ENCODE assay signal across 8 cellular contexts in the genomic region with DNA sequence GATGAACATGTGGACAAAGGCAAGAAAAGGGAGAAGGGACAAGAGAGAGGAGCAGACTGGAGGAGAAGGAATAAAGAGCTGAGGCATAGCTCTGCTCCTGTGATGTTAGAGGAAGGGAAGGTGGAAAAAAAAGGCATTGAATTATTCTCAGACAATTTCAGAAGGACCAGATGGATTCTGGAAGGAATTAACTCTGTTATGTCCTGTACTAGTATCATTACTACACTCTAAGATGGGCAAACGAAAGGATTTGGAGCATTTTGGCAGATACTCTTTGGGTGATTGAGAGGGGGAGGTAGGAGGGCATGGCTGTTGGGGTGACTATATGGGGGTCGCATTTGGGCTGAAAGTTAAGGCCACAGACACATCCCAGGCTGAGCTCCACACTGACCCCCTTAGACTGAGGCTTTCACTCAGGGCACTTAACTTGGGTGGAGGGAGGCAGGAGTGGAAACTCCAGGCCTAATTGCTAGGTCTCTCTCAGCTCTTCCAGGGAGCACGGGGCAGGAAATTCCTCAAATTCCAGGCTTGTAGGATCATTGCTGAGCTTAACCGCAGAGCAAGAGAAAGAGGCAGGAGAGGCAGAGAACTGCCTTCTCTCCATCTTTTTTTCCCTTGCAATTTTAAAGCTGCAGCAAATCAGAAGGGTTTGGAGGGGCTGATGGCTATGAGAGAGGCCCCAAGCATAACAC. TPM values are rescaled to one million over a fixed set of nuclear protein-coding genes. Genes with fewer than 3 reads are reported as not detected.
DNase-seq lines count a peak whose midpoint lies in the region; ATAC-seq and TF ChIP-seq lines count a peak whose summit lies in the region.

No MANE protein-coding gene starts in this region.

- TF ChIP-seq EP300 in suprapubic skin (IDR thresholded peaks at IDR 0.05), result no peak

- H3K27ac Mint-ChIP-seq in chondrocyte (ENCODE audit: unreplicated experiment), result peak overlapping the region; percentile 98

- no peak for ATAC-seq in GM18520 (IDR thresholded peaks at IDR 0.05; ENCODE audit: unreplicated experiment)

- H3K4me1 Mint-ChIP-seq in chondrocyte (ENCODE audit: low read depth), result peaks cover 98% of the 10 kb centered on the region

- 23% methylated on average over 4 of the region's 4 CpGs for WGBS in suprapubic skin

- H3K36me3 ChIP-seq in suprapubic skin, result no peaks in the 10 kb centered on the region

- H3K9me3 ChIP-seq in suprapubic skin, result no peaks in the 10 kb centered on the region

- H3K27me3 Mint-ChIP-seq in chondrocyte (ENCODE audit: low read depth), result no peaks in the 10 kb centered on the region

- H3K4me3 ChIP-seq in suprapubic skin, result no peak overlapping the region

- DNase-seq in HT1080 (ENCODE audit: low read depth) (peak; percentile 95), chondrocyte (ENCODE audit: low spot score) (no peak), kidney tubule cell (ENCODE audit: low spot score) (peak; percentile 92), suprapubic skin (ENCODE audit: low spot score in 2 of 2) (no peak), NCI-H146 (lab: John Stamatoyannopoulos, UW) (no peak)
- DNase-seq in effector CD8-positive, alpha-beta T cell (lab: John Stamatoyannopoulos, UW), result no peak
- DNase-seq in activated CD4-positive, alpha-beta T cell treated with anti-CD3 and anti-CD28 coated beads, Interleukin-2, amount 50 U/mL, for 4 hours, result no peak

- no peaks in the 10 kb centered on the region for H3K27me3 ChIP-seq in suprapubic skin

- peaks cover 76% of the 10 kb centered on the region for H3K4me1 ChIP-seq in suprapubic skin

- H3K36me3 Mint-ChIP-seq in chondrocyte (ENCODE audit: low read depth), result peaks cover 3% of the 10 kb centered on the region

- peak overlapping the region; percentile 63 for H3K4me3 Mint-ChIP-seq in chondrocyte (ENCODE audit: unreplicated experiment)

- TF ChIP-seq CTCF in chondrocyte (IDR thresholded peaks at IDR 0.05), result no peak
- no peak for TF ChIP-seq CTCF in suprapubic skin (IDR thresholded peaks at IDR 0.05)

- peak overlapping the region; percentile 85 for H3K27ac ChIP-seq in suprapubic skin

- H3K9me3 Mint-ChIP-seq in chondrocyte (ENCODE audit: low read depth), result no peaks in the 10 kb centered on the region

- no peak for TF ChIP-seq POLR2A in suprapubic skin (IDR thresholded peaks at IDR 0.05)

RNA-seq across cellular contexts. Expression of a gene that starts 25.9 kb away (rescaled TPM):
- 58.3 and 68.8 TPM in 2 replicates for total RNA-seq in HT1080 (2014; rRNA removed; shearing (Covaris generic))
- polyA plus RNA-seq in HT1080 (2015; cell fraction: cytosol; rRNA removed), result 35.1 and 39.9 TPM in 2 replicates
- 78.7 and 83.3 TPM in 2 replicates for polyA plus RNA-seq in HT1080 (2015; cell fraction: nucleus; rRNA removed)
- total RNA-seq in chondrocyte, result 159 to 166 TPM (median 165 TPM) in 3 replicates
- 10 to 100 TPM; 12.5 to 18.9 (median 15.5) TPM for total RNA-seq in suprapubic skin

Comparison
In these comparisons a context has a peak if more than half of its experiments do, and no peak if none do; other contexts are left out.
1. DNase-seq: peak in HT1080 (single experiment) and kidney tubule cell (single experiment); none in chondrocyte (single experiment), suprapubic skin (0 of 2), NCI-H146 (single experiment), effector CD8-positive, alpha-beta T cell (single experiment) and activated CD4-positive, alpha-beta T cell treated with anti-CD3 and anti-CD28 coated beads, Interleukin-2, amount 50 U/mL, for 4 hours (0 of 2).